ENCODE assay signal across 2 cellular contexts in genomic region chr6:110902091-110902490, GRCh38.
TF ChIP-seq lines count a peak whose summit lies in the region.

No MANE protein-coding gene starts in this region.

TF ChIP-seq in GM23338, 12 proteins besides CTCF, POLR2A, EP300 and RAD21:
- TF ChIP-seq CREB1 (CRISPR knock-in tag; IDR thresholded peaks at IDR 0.05; ENCODE audit: low read depth) = no peak
- TF ChIP-seq ETS1 (IDR thresholded peaks at IDR 0.05) = no peak

TF ChIP-seq in WTC11, 78 proteins besides CTCF, POLR2A, EP300 and RAD21:
- TF ChIP-seq CREM (CRISPR knock-in tag; IDR thresholded peaks at IDR 0.05) (no peak), KAT7 (CRISPR knock-in tag; IDR thresholded peaks at IDR 0.05; ENCODE audit: borderline replicate concordance) (no peak), ATF3 (CRISPR knock-in tag; conservative IDR thresholded peaks at IDR 0.05) (no peak), ZNF396 (CRISPR knock-in tag; IDR thresholded peaks at IDR 0.05; ENCODE audit: borderline replicate concordance) (no peak), SMAD3 (CRISPR knock-in tag; IDR thresholded peaks at IDR 0.05; ENCODE audit: borderline replicate concordance) (no peak), ATF1 (CRISPR knock-in tag; IDR thresholded peaks at IDR 0.05) (no peak), ZNF317 (CRISPR knock-in tag; IDR thresholded peaks at IDR 0.05; ENCODE audit: borderline replicate concordance, low read depth) (no peak), EMX1 (CRISPR knock-in tag; IDR thresholded peaks at IDR 0.05) (0 out of 2 replicates have a peak, but pooled peaks have one; percentile 37), IRF2 (CRISPR knock-in tag; IDR thresholded peaks at IDR 0.05; ENCODE audit: borderline replicate concordance, low read depth) (no peak), ZNF263 (CRISPR knock-in tag; IDR thresholded peaks at IDR 0.05; ENCODE audit: low read depth) (no peak), OVOL2 (CRISPR knock-in tag; IDR thresholded peaks at IDR 0.05; ENCODE audit: borderline replicate concordance) (no peak), ZNF425 (CRISPR knock-in tag; conservative IDR thresholded peaks at IDR 0.05) (no peak), ZMAT4 (CRISPR knock-in tag; IDR thresholded peaks at IDR 0.05) (no peak), PRRX2 (CRISPR knock-in tag; IDR thresholded peaks at IDR 0.05) (peak; percentile 40; the same call in 1 of the 2 replicates), E2F5 (CRISPR knock-in tag; IDR thresholded peaks at IDR 0.05) (no peak), ZNF423 (CRISPR knock-in tag; IDR thresholded peaks at IDR 0.05) (no peak)
